In genomic region chr1:162023181-162023546, GRCh38 we compare ENCODE assay signal across 8 cellular contexts. TPM values are rescaled to one million over a fixed set of nuclear protein-coding genes. Genes with fewer than 3 reads are reported as not detected.
DNase-seq lines count a peak whose midpoint lies in the region; ATAC-seq and TF ChIP-seq lines count a peak whose summit lies in the region.

No MANE protein-coding gene starts in this region.

- DNase-seq in activated CD8-positive, alpha-beta memory T cell treated with anti-CD3 and anti-CD28 coated beads, Interleukin-2, amount 10 ng/mL, durations not matched to agents 7 days and 5 days = no peak
- no peak for DNase-seq in activated CD8-positive, alpha-beta memory T cell treated with anti-CD3 and anti-CD28 coated beads for 24 hours
- DNase-seq in memory B cell (ENCODE audit: low spot score in 2 of 2) (no peak), tibial nerve (ENCODE audit: low spot score in 2 of 2) (no peak), amniotic stem cell (lab: John Stamatoyannopoulos, UW) (no peak), T-helper 9 cell (no peak), SKM-1 treated with dmso at 0.1 percent for 144 hours (lab: John Stamatoyannopoulos, UW; ENCODE audit: unreplicated experiment) (no peak)

- TF ChIP-seq POLR2A in tibial nerve (IDR thresholded peaks at IDR 0.05) = no peak

- peaks cover 11% of the 10 kb centered on the region for H3K4me1 Mint-ChIP-seq in activated CD8-positive, alpha-beta memory T cell treated with anti-CD3 and anti-CD28 coated beads, Interleukin-2, amount 10 ng/mL, durations not matched to agents 7 days and 5 days
- peaks cover 52% of the 10 kb centered on the region for H3K4me1 Mint-ChIP-seq in brain
- peaks cover 9% of the 10 kb centered on the region for H3K4me1 Mint-ChIP-seq in memory B cell

- peak overlapping the region; percentile 51 to 89 (median 78) for H3K27ac ChIP-seq in tibial nerve

- no peak overlapping the region for H3K27ac Mint-ChIP-seq in activated CD8-positive, alpha-beta memory T cell treated with anti-CD3 and anti-CD28 coated beads, Interleukin-2, amount 10 ng/mL, durations not matched to agents 7 days and 5 days
- peak overlapping the region in 4 of 5 experiments; percentile 23 to 96 (median 66) for H3K27ac Mint-ChIP-seq in brain
- H3K27ac Mint-ChIP-seq in memory B cell = peak overlapping the region; percentile 46

- no peak for TF ChIP-seq EP300 in tibial nerve (IDR thresholded peaks at IDR 0.05)

- 15 to 20% methylated on average over 20 of the region's 20 CpGs for WGBS in tibial nerve, 2 donors

- CTCF ChIA-PET in activated CD8-positive, alpha-beta memory T cell treated with anti-CD3 and anti-CD28 coated beads, Interleukin-2, amount 10 ng/mL, durations not matched to agents 7 days and 5 days (lab: Charles Lee) = interaction anchor here (1.6 to 3.5 kb wide), 2 partner anchors 14 to 231 kb away, joined by 13 to 17 read pairs; no protein-coding TSS in a partner anchor

- H3K4me3 Mint-ChIP-seq in activated CD8-positive, alpha-beta memory T cell treated with anti-CD3 and anti-CD28 coated beads, Interleukin-2, amount 10 ng/mL, durations not matched to agents 7 days and 5 days = peak overlapping the region; percentile 73
- H3K4me3 Mint-ChIP-seq in brain (peak overlapping the region; percentile 86 to 100 (median 91)), memory B cell (peak overlapping the region; percentile 88)

- peaks cover 0 to under 1% (median 0%) of the 10 kb centered on the region in 3 donors for H3K36me3 ChIP-seq in tibial nerve

- no peaks in the 10 kb centered on the region for H3K36me3 Mint-ChIP-seq in activated CD8-positive, alpha-beta memory T cell treated with anti-CD3 and anti-CD28 coated beads, Interleukin-2, amount 10 ng/mL, durations not matched to agents 7 days and 5 days
- H3K36me3 Mint-ChIP-seq in brain = peaks cover under 1% of the 10 kb centered on the region
- H3K36me3 Mint-ChIP-seq in memory B cell = peaks cover 2% of the 10 kb centered on the region

- H3K4me3 ChIP-seq in tibial nerve = peak overlapping the region; percentile 43 to 80 (median 60)

- no peaks in the 10 kb centered on the region for H3K9me3 Mint-ChIP-seq in activated CD8-positive, alpha-beta memory T cell treated with anti-CD3 and anti-CD28 coated beads, Interleukin-2, amount 10 ng/mL, durations not matched to agents 7 days and 5 days (ENCODE audit: low read depth)
- H3K9me3 Mint-ChIP-seq in brain = peaks cover 0 to 13% (median 7%) of the 10 kb centered on the region in 5 experiments
- no peaks in the 10 kb centered on the region for H3K9me3 Mint-ChIP-seq in memory B cell

- H3K27me3 ChIP-seq in tibial nerve = no peaks in the 10 kb centered on the region

- TF ChIP-seq CTCF in brain (conservative IDR thresholded peaks at IDR 0.05) (no peak), tibial nerve (IDR thresholded peaks at IDR 0.05) (no peak)

- ATAC-seq in activated CD8-positive, alpha-beta memory T cell treated with anti-CD3 and anti-CD28 coated beads, Interleukin-2, amount 10 ng/mL, durations not matched to agents 7 days and 5 days = no peak
- no peak for ATAC-seq in memory B cell (ENCODE audit: low read depth)

- peaks cover 59% of the 10 kb centered on the region for H3K27me3 Mint-ChIP-seq in activated CD8-positive, alpha-beta memory T cell treated with anti-CD3 and anti-CD28 coated beads, Interleukin-2, amount 10 ng/mL, durations not matched to agents 7 days and 5 days
- H3K27me3 Mint-ChIP-seq in brain (peaks cover 49% of the 10 kb centered on the region), memory B cell (peaks cover 28% of the 10 kb centered on the region)

- H3K9me3 ChIP-seq in tibial nerve = no peaks in the 10 kb centered on the region

- H3K4me1 ChIP-seq in tibial nerve = peaks cover 0 to 52% (median 23%) of the 10 kb centered on the region in 4 donors

RNA-seq across cellular contexts. Expression of gene OLFML2B, which starts 0.5 kb away (rescaled TPM):
- total RNA-seq in activated CD8-positive, alpha-beta memory T cell treated with anti-CD3 and anti-CD28 coated beads, Interleukin-2, amount 10 ng/mL, durations not matched to agents 7 days and 5 days = not detected
- polyA plus RNA-seq in brain (ENCODE audit: insufficient read depth, low read depth, low replicate concordance) = 3.4 TPM
- total RNA-seq in tibial nerve = 10 to 100 TPM; 18.6 to 42.3 (median 20.9) TPM

RNA-seq across cellular contexts. Expression of gene NOS1AP, which starts 46.3 kb away (rescaled TPM):
- not detected for total RNA-seq in activated CD8-positive, alpha-beta memory T cell treated with anti-CD3 and anti-CD28 coated beads, Interleukin-2, amount 10 ng/mL, durations not matched to agents 7 days and 5 days
- polyA plus RNA-seq in brain (ENCODE audit: insufficient read depth, low read depth, low replicate concordance) = 4.9 TPM
- 10 to 100 TPM in 1 of 4 donors, 1 to 10 TPM in 3; 2.7 to 11.2 (median 5.3) TPM for total RNA-seq in tibial nerve

Comparison
In these comparisons a context has a peak if more than half of its experiments do, and no peak if none do; other contexts are left out.
1. RNA of gene OLFML2B, which starts 0.5 kb away (total RNA-seq): 18.6 to 42.3 TPM in tibial nerve; not detected in activated CD8-positive, alpha-beta memory T cell treated with anti-CD3 and anti-CD28 coated beads, Interleukin-2, amount 10 ng/mL, durations not matched to agents 7 days and 5 days; every median in the first group is over 10 times any median in the second.
2. Peak in every context shown above with its lines, with median percentiles within 50 percentile points of each other: H3K4me3 Mint-ChIP-seq.